Comparison of ENCODE assay signal across 9 cellular contexts in the genomic region with DNA sequence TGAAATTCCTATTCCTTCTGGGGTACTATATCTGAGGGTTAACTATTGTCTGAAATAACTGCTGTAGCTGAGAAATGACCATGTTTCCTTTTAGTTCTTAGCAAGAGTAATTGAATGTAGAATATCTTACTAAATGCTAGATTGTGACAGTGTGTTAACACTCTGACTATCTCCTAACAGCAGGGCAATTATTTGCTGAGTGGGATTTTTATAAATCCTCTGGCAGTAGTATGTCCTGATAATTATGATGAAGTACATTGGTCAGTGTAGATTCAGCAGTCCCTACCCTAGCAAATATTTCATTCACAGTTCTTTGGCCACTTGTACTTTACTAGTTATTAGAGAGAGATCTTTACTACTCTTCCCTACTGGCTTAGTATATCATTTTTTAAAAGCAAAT.
"Had no signal": no experiment of that assay in that cellular context is flagged by ENCODE, and none has a peak within 500 bp of the region (broad histone marks: within the 10 kb centered on the region; RNA-seq: fewer than 3 reads in every experiment).

No MANE protein-coding gene starts in this region.

- H3K9ac ChIP-seq: KMS-11 had no signal

- H3K4me1 ChIP-seq: HAP-1 had no signal

- DNase-seq: GOT3, H7, HFFc6, Karpas-422, KBM-7 had no signal

- H3K36me3 ChIP-seq: HAP-1 had no signal

- H3K4me3 ChIP-seq: HAP-1 had no signal

- H3K27ac ChIP-seq: KMS-11 had no signal

- ATAC-seq: HCT116 had no signal

- FAIRE-seq: HTR-8/SVneo had no signal

- H3K9me3 ChIP-seq: HAP-1 had no signal

- H3K4me2 ChIP-seq: KMS-11 had no signal
